9 cellular contexts compared by ENCODE assay signal in the genomic region with DNA sequence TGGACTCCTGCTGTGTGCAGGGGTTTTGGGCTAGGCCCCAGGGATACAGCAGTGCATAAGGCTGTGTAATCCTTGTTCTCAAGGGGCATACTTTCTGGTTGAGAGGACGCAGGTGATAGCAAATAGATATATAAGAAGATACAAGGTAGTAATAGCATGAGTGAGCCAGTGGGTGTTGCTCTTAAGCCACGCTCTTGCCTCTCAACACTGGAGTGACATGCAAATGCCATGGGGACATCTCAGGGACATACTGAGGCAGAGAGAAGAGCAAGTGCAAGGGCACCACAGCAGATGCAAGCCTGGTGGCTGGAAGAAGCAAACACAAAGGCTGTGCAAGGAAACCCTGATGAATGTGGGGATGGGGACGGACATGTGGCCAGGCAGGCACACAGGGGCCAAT.
A peak's percentile ranks its signal among the peaks of the same experiment; 100 is the strongest.
DNase-seq lines count a peak whose midpoint lies in the region; ATAC-seq and TF ChIP-seq lines count a peak whose summit lies in the region.
"Had no signal": no experiment of that assay in that cellular context is flagged by ENCODE, and none has a peak within 500 bp of the region (broad histone marks: within the 10 kb centered on the region; RNA-seq: fewer than 3 reads in every experiment).

No MANE protein-coding gene starts in this region.

- DNase-seq in CD8-positive, alpha-beta T cell = peak in 3 of 7 experiments; percentile 22 to 58 (median 37)
- DNase-seq in NCI-H2171 treated with DMSO at 0.1 percent for 48 hours (lab: John Stamatoyannopoulos, UW) (peak; percentile 63), natural killer cell (no peak), pons (ENCODE audit: low spot score) (no peak), HuH-7.5 (ENCODE audit: low spot score) (no peak)
- DNase-seq: heart left ventricle had no signal

- POLR2A ChIA-PET in CD8-positive, alpha-beta T cell (lab: Charles Lee) = no interaction called here

- H3K27ac Mint-ChIP-seq in CD8-positive, alpha-beta T cell = no peak overlapping the region
- H3K27ac Mint-ChIP-seq in activated naive CD8-positive, alpha-beta T cell = peak overlapping the region; percentile 46
- H3K27ac Mint-ChIP-seq in natural killer cell = peak overlapping the region; percentile 65 to 93

- peaks cover 56% of the 10 kb centered on the region for H3K4me1 Mint-ChIP-seq in CD8-positive, alpha-beta T cell (ENCODE audit: low read depth)
- H3K4me1 Mint-ChIP-seq in activated naive CD8-positive, alpha-beta T cell (ENCODE audit: low read depth) = peaks cover 42% of the 10 kb centered on the region
- peaks cover 81 to 82% of the 10 kb centered on the region in 2 donors for H3K4me1 Mint-ChIP-seq in natural killer cell

- no peaks in the 10 kb centered on the region for H3K27me3 ChIP-seq in CD8-positive, alpha-beta T cell (ENCODE audit: insufficient read depth, low read length)
- H3K27me3 ChIP-seq: heart left ventricle had no signal

- H3K36me3 Mint-ChIP-seq in CD8-positive, alpha-beta T cell = no peaks in the 10 kb centered on the region
- no peaks in the 10 kb centered on the region for H3K36me3 Mint-ChIP-seq in activated naive CD8-positive, alpha-beta T cell
- H3K36me3 Mint-ChIP-seq in natural killer cell = no peaks in the 10 kb centered on the region

- peak; percentile 48 for ATAC-seq in CD8-positive, alpha-beta T cell
- ATAC-seq in GM19035 (IDR thresholded peaks at IDR 0.05; ENCODE audit: unreplicated experiment) = peak; percentile 51
- peak; percentile 36 to 49 (median 46) for ATAC-seq in natural killer cell
- no peak for ATAC-seq in GM21515 (IDR thresholded peaks at IDR 0.05; ENCODE audit: unreplicated experiment)

- H3K36me3 ChIP-seq in CD8-positive, alpha-beta T cell (ENCODE audit: insufficient read depth, low read length) = no peaks in the 10 kb centered on the region
- H3K36me3 ChIP-seq: heart left ventricle had no signal

- H3K9me3 Mint-ChIP-seq in CD8-positive, alpha-beta T cell = no peaks in the 10 kb centered on the region
- no peaks in the 10 kb centered on the region for H3K9me3 Mint-ChIP-seq in activated naive CD8-positive, alpha-beta T cell (ENCODE audit: low read depth)
- H3K9me3 Mint-ChIP-seq in natural killer cell = no peaks in the 10 kb centered on the region

- H3K4me3 ChIP-seq in CD8-positive, alpha-beta T cell (ENCODE audit: low read depth, low read length) = no peak overlapping the region
- H3K4me3 ChIP-seq: heart left ventricle had no signal

- H3K4me3 Mint-ChIP-seq in CD8-positive, alpha-beta T cell = no peak overlapping the region
- no peak overlapping the region for H3K4me3 Mint-ChIP-seq in activated naive CD8-positive, alpha-beta T cell
- no peak overlapping the region for H3K4me3 Mint-ChIP-seq in natural killer cell

- CTCF ChIA-PET in CD8-positive, alpha-beta T cell (lab: Charles Lee) = interaction anchor here (1.2 to 2.2 kb wide), 2 partner anchors 82 to 298 kb away, joined by 3 to 9 read pairs; no protein-coding TSS in a partner anchor

- peak; percentile 46 for TF ChIP-seq CTCF in CD8-positive, alpha-beta T cell (IDR thresholded peaks at IDR 0.05)
- TF ChIP-seq CTCF in natural killer cell (IDR thresholded peaks at IDR 0.05) = peak; percentile 29

- no peak overlapping the region for H3K27ac ChIP-seq in CD8-positive, alpha-beta T cell (ENCODE audit: low read depth, low read length)

- H3K9me3 ChIP-seq in CD8-positive, alpha-beta T cell (ENCODE audit: low read length) = no peaks in the 10 kb centered on the region
- H3K9me3 ChIP-seq: heart left ventricle had no signal

- H3K4me1 ChIP-seq in CD8-positive, alpha-beta T cell (ENCODE audit: insufficient read depth, low read length) = peaks cover 34% of the 10 kb centered on the region

- H3K27me3 Mint-ChIP-seq in CD8-positive, alpha-beta T cell (ENCODE audit: low read depth) = no peaks in the 10 kb centered on the region
- no peaks in the 10 kb centered on the region for H3K27me3 Mint-ChIP-seq in activated naive CD8-positive, alpha-beta T cell
- H3K27me3 Mint-ChIP-seq in natural killer cell (ENCODE audit: low read depth in 2 of 2) = no peaks in the 10 kb centered on the region

- intact Hi-C loops in CD8-positive, alpha-beta T cell (cut with DNase I, micrococcal nuclease) = loop anchor here (1.0 to 5.0 kb wide), 7 partner anchors 39 to 373 kb away; a partner anchor contains a TSS
- intact Hi-C loops in natural killer cell (cut with micrococcal nuclease) = loop anchor here (2.0 to 5.0 kb wide), 3 partner anchors 147 to 298 kb away; no protein-coding TSS in a partner anchor
